19 cellular contexts compared by ENCODE assay signal in genomic region chr19:18948075-18948975, GRCh38. TPM values are rescaled to one million over a fixed set of nuclear protein-coding genes. Genes with fewer than 3 reads are reported as not detected.
A peak's percentile ranks its signal among the peaks of the same experiment; 100 is the strongest.
DNase-seq lines count a peak whose midpoint lies in the region; ATAC-seq, FAIRE-seq and TF ChIP-seq lines count a peak whose summit lies in the region.
"Had no signal": no experiment of that assay in that cellular context is flagged by ENCODE, and none has a peak within 500 bp of the region (broad histone marks: within the 10 kb centered on the region; RNA-seq: fewer than 3 reads in every experiment).

No MANE protein-coding gene starts in this region.

- no peaks in the 10 kb centered on the region for H3K9me3 Mint-ChIP-seq in type B pancreatic cell
- H3K9me3 Mint-ChIP-seq: CD4-positive, alpha-beta T cell had no signal

- H4K20me1 ChIP-seq in KMS-11 (ENCODE audit: insufficient read depth) = no peaks in the 10 kb centered on the region
- H4K20me1 ChIP-seq in H1 (replicated peaks in 1 of 2; ENCODE audit: control insufficient read depth in 1 of 2, insufficient read depth in 2 of 2, low read length in 2 of 2) = no peaks in the 10 kb centered on the region

- no peak overlapping the region for H3K56ac ChIP-seq in H1 (replicated peaks; ENCODE audit: insufficient read length, low read depth, low read length)

- BruUV-seq in Panc1 (replicated peaks; lab: Mats Ljungman, UMichigan) = no TSS peak

- H2BK120ac ChIP-seq in H1 (replicated peaks; ENCODE audit: low read depth, low read length) = no peak overlapping the region

- CTCF ChIA-PET in Panc1 (lab: Charles Lee) (no interaction called here), H1 (lab: Charles Lee; ENCODE audit: partially characterized antibody) (interaction anchor here (0.5 to 2.0 kb wide), 8 partner anchors 9 to 1811 kb away, joined by 3 to 11 read pairs (median 4); partner anchors contain the start of genes COPE and DDX49)

- H3K4me2 ChIP-seq in KMS-11 (peak overlapping the region; percentile 29; the same call in 1 of the 2 replicates), H1 (ENCODE audit: insufficient read depth in 1 of 2, low read depth in 2 of 2, low read length in 2 of 2) (no peak overlapping the region)
- H3K4me2 ChIP-seq: PC-9 had no signal

- H3K4me3 Mint-ChIP-seq in type B pancreatic cell = no peak overlapping the region
- H3K4me3 Mint-ChIP-seq: CD4-positive, alpha-beta T cell had no signal

- no peak for TF ChIP-seq EP300 in H1 (IDR thresholded peaks at IDR 0.05; ENCODE audit: borderline replicate concordance in 1 of 2, low read depth in 2 of 2, low read length in 2 of 2)

- H2AFZ ChIP-seq in KMS-11 (ENCODE audit: low read depth) = no peak overlapping the region
- H2AFZ ChIP-seq in H1 (ENCODE audit: low read length) = no peak overlapping the region
- H2AFZ ChIP-seq: PC-9 had no signal

- peak overlapping the region; percentile 27; the same call in 1 of the 2 replicates for H2BK12ac ChIP-seq in H1 (ENCODE audit: low read depth, low read length)

- no peak overlapping the region for H3K27ac ChIP-seq in KMS-11
- H3K27ac ChIP-seq in Panc1 (ENCODE audit: low read length) = no peak overlapping the region
- no peak overlapping the region for H3K27ac ChIP-seq in H1 (ENCODE audit: low read depth, low read length)
- no peak overlapping the region for H3K27ac ChIP-seq in coronary artery
- H3K27ac ChIP-seq: PC-9 had no signal

- H3K27me3 ChIP-seq in KMS-11 (ENCODE audit: insufficient read depth, low read depth) = no peaks in the 10 kb centered on the region
- H3K27me3 ChIP-seq in Panc1 (ENCODE audit: control insufficient read depth, insufficient read depth, low read length) = no peaks in the 10 kb centered on the region
- no peaks in the 10 kb centered on the region for H3K27me3 ChIP-seq in H1 (replicated peaks in 1 of 4; ENCODE audit: control insufficient read depth in 3 of 4, extremely low read depth in 1 of 4, insufficient read depth in 3 of 4, low read length in 3 of 4)

- no peak overlapping the region for H2BK5ac ChIP-seq in H1 (ENCODE audit: low read depth, low read length)

- H4K91ac ChIP-seq in H1 (replicated peaks; ENCODE audit: insufficient read length, low read length) = no peak overlapping the region

- no peak overlapping the region for H3K4me3 ChIP-seq in KMS-11 (IDR thresholded peaks at IDR 0.05; ENCODE audit: insufficient read depth, low read depth, low read length)
- no peak overlapping the region for H3K4me3 ChIP-seq in Panc1 (ENCODE audit: low read depth in 2 of 2, low read length in 2 of 2)
- H3K4me3 ChIP-seq in H1 (ENCODE audit: extremely low read depth in 1 of 4, insufficient read depth in 2 of 4, low read depth in 3 of 4, low read length in 4 of 4) = no peak overlapping the region
- no peak overlapping the region for H3K4me3 ChIP-seq in coronary artery
- H3K4me3 ChIP-seq: PC-9 had no signal

- H3K4me1 ChIP-seq in KMS-11 (ENCODE audit: low read depth, poor library complexity, severe bottlenecking) (peaks cover 40% of the 10 kb centered on the region), Panc1 (ENCODE audit: control insufficient read depth, insufficient read depth, low read length) (peaks cover 2% of the 10 kb centered on the region; the same call in 1 of the 2 replicates), H1 (replicated peaks in 1 of 4; ENCODE audit: control insufficient read depth in 3 of 4, insufficient read depth in 4 of 4, low read length in 3 of 4) (no peaks in the 10 kb centered on the region)

- no peak overlapping the region for H3K18ac ChIP-seq in H1 (ENCODE audit: extremely low read depth, low read length)

- POLR2A ChIA-PET in Panc1 (lab: Charles Lee) = no interaction called here
- POLR2A ChIA-PET in H1 (lab: Charles Lee; ENCODE audit: partially characterized antibody) = interaction anchor here (0.5 to 2.3 kb wide), 7 partner anchors 8 to 21 kb away, joined by 3 to 11 read pairs (median 5); no protein-coding TSS in a partner anchor

- no peak for TF ChIP-seq CTCF in KMS-11 (conservative IDR thresholded peaks at IDR 0.05; ENCODE audit: low read depth, low read length)
- TF ChIP-seq CTCF in Panc1 (IDR thresholded peaks at IDR 0.05) = no peak
- TF ChIP-seq CTCF in H1 (IDR thresholded peaks at IDR 0.05; ENCODE audit: control extremely low read depth in 1 of 3, insufficient read depth in 1 of 3, low read depth in 1 of 3, low read length in 3 of 3) = no peak
- no peak for TF ChIP-seq CTCF in type B pancreatic cell (conservative IDR thresholded peaks at IDR 0.05)
- TF ChIP-seq CTCF in coronary artery (IDR thresholded peaks at IDR 0.05) = no peak

- no peak for TF ChIP-seq RAD21 in H1 (IDR thresholded peaks at IDR 0.05 in 1 of 2, conservative IDR thresholded peaks at IDR 0.05 in 1 of 2; ENCODE audit: low read depth in 2 of 2, low read length in 2 of 2)

- 91% methylated on average over 15 of the region's 15 CpGs; no CpG with 5 or more reads in 1 of the 2 experiments for WGBS in H1 (ENCODE audit: extremely low coverage in 1 of 2, insufficient coverage in 1 of 2, insufficient read length in 1 of 2, insufficient replicate concordance in 2 of 2, low coverage in 1 of 2, low lambda C conversion rate in 2 of 2, missing lambda C conversion rate in 1 of 2), 2 experiments

- H4K8ac ChIP-seq in H1 (ENCODE audit: extremely low read depth, insufficient read depth, low read length) = no peak overlapping the region

- no peak overlapping the region for H2AK5ac ChIP-seq in H1 (ENCODE audit: low read depth, low read length)

- no peaks in the 10 kb centered on the region for H3K4me1 Mint-ChIP-seq in type B pancreatic cell (ENCODE audit: unreplicated experiment)

- H3K4ac ChIP-seq in H1 (replicated peaks; ENCODE audit: insufficient read length, low read depth, low read length) = no peak overlapping the region

- H3K36me3 Mint-ChIP-seq in type B pancreatic cell = no peaks in the 10 kb centered on the region

- DNase-seq in Panc1 (ENCODE audit: low read depth, low spot score) (no peak), H1 (ENCODE audit: low read depth in 1 of 2, low spot score in 2 of 2) (no peak), occipital lobe (lab: John Stamatoyannopoulos, UW) (peak; percentile 42), type B pancreatic cell (ENCODE audit: extremely low spot score, unreplicated experiment) (no peak), coronary artery (ENCODE audit: low spot score) (no peak)
- DNase-seq: AML-193; CD4-positive, alpha-beta T cell; DMS53; NCI-H1105 treated with DMSO at 0.1 percent for 48 hours; NCI-H187; NCI-H345; NCI-H526 treated with DMSO at 0.1 percent for 48 hours; PC-9; SHP77 had no signal

- H3K23me2 ChIP-seq in H1 (ENCODE audit: low read depth, low read length) = no peaks in the 10 kb centered on the region

- H3K36me3 ChIP-seq in KMS-11 (ENCODE audit: insufficient read depth) (no peaks in the 10 kb centered on the region), Panc1 (ENCODE audit: control insufficient read depth, insufficient read depth, low read length) (no peaks in the 10 kb centered on the region), H1 (ENCODE audit: control insufficient read depth in 2 of 4, insufficient read depth in 4 of 4, low read length in 3 of 4) (0 out of 8 replicates have a peak, but pooled peaks cover 0 to 5% (median 0%) of the 10 kb centered on the region in 4 experiments)

- ATAC-seq in Panc1 = 0 out of 2 replicates have a peak, but pooled peaks have one; percentile 24
- no peak for ATAC-seq in GM21723 (IDR thresholded peaks at IDR 0.05; ENCODE audit: unreplicated experiment)
- ATAC-seq in HG03097 (IDR thresholded peaks at IDR 0.05; ENCODE audit: low FRiP score, unreplicated experiment) = no peak
- ATAC-seq: SK-N-SH treated with all-trans-retinoic acid at 6 μM for 48 hours had no signal

- no peak for TF ChIP-seq POLR2A in H1 (IDR thresholded peaks at IDR 0.05; ENCODE audit: control extremely low read depth in 1 of 2, low read depth in 2 of 2, low read length in 2 of 2)

- intact Hi-C loops in Panc1 (cut with micrococcal nuclease; ENCODE audit: unreplicated experiment) = no loop called here

- FAIRE-seq in H1 (lab: Jason Lieb, UNC) = no peak
- FAIRE-seq: H54 had no signal

- H3K23ac ChIP-seq in H1 (ENCODE audit: insufficient read length) = no peak overlapping the region

- no peak overlapping the region for H2BK20ac ChIP-seq in H1 (ENCODE audit: low read length)

- no peak overlapping the region for H2BK15ac ChIP-seq in H1 (ENCODE audit: low read length)

- H3K14ac ChIP-seq in H1 (ENCODE audit: insufficient read length) = no peak overlapping the region

- no peak overlapping the region for H3K27ac Mint-ChIP-seq in type B pancreatic cell
- H3K27ac Mint-ChIP-seq: CD4-positive, alpha-beta T cell had no signal

- H3K27me3 Mint-ChIP-seq in type B pancreatic cell = peaks cover 8% of the 10 kb centered on the region

- in situ Hi-C loops in Panc1 (cut with HindIII; ENCODE audit: low pct_unique_long_range_greater_than_20kb, low sequenced_read_pairs) = no loop called here

- no peak overlapping the region for H4K5ac ChIP-seq in H1 (ENCODE audit: insufficient read length, low read depth, low read length)

- H3K9me3 ChIP-seq in Panc1 (ENCODE audit: control insufficient read depth, insufficient read depth, low read depth, low read length) (no peaks in the 10 kb centered on the region), H1 (ENCODE audit: insufficient read depth in 2 of 2, low read depth in 1 of 2, low read length in 1 of 2) (no peaks in the 10 kb centered on the region)

- H3K9ac ChIP-seq in KMS-11 = no peak overlapping the region
- H3K9ac ChIP-seq in H1 (replicated peaks in 1 of 4; ENCODE audit: extremely low read depth in 1 of 4, low read depth in 3 of 4, low read length in 3 of 4) = no peak overlapping the region

- no peaks in the 10 kb centered on the region for H3K79me2 ChIP-seq in KMS-11 (ENCODE audit: insufficient read depth, low read depth)
- H3K79me2 ChIP-seq in H1 (ENCODE audit: control insufficient read depth in 1 of 2, insufficient read depth in 2 of 2, low read length in 2 of 2) = no peaks in the 10 kb centered on the region

- no peaks in the 10 kb centered on the region for H3K79me1 ChIP-seq in H1 (ENCODE audit: low read depth, low read length)

RNA-seq across cellular contexts. Expression of gene HOMER3, which starts 7.3 kb away (rescaled TPM):
- total RNA-seq in Panc1 (2021; ENCODE audit: unreplicated experiment) (58.9 TPM), occipital lobe (12.8 TPM), type B pancreatic cell (ENCODE audit: low replicate concordance) (20.8 and 38.6 TPM in 2 replicates)
- 61.8 TPM for polyA plus RNA-seq in Panc1 (2012; ENCODE audit: insufficient read length)
- total RNA-seq in H1 (2021; fragmentation: NEBNext Ultra II Directional; extraction: Animal tissue kit (Norgen Biotek cat#: 25700)) = 28.3 and 33.2 TPM in 2 replicates
- polyA plus RNA-seq in H1 (2011; rRNA removed) = 41.6 and 53.5 TPM in 2 replicates
- 64.3 TPM for polyA plus RNA-seq in H1 (2011; cell fraction: cytosol; rRNA removed)
- 96.7 TPM for polyA plus RNA-seq in H1 (2011; cell fraction: nucleus; rRNA removed)
- polyA plus RNA-seq in H1 (2012, experiment 1 of 2) = 26.7 to 59.8 TPM (median 48.4 TPM) in 4 replicates
- polyA plus RNA-seq in H1 (2012, experiment 2 of 2) = 31.8 TPM
- 29.3 TPM for polyA plus RNA-seq in H1 (2013, experiment 1 of 2)
- polyA plus RNA-seq in H1 (2013, experiment 2 of 2) = 28.1 TPM
- 22.4 and 25.3 TPM in 2 replicates for polyA minus RNA-seq in H1 (2011; rRNA and poly(A)+ RNA removed)
- 13.9 TPM for polyA minus RNA-seq in H1 (2011; cell fraction: cytosol; rRNA and poly(A)+ RNA removed)
- 33.3 TPM for polyA minus RNA-seq in H1 (2011; cell fraction: nucleus; rRNA and poly(A)+ RNA removed)

RNA-seq across cellular contexts. Expression of gene DDX49, which starts 28.8 kb away (rescaled TPM):
- total RNA-seq in Panc1 (2021; ENCODE audit: unreplicated experiment) (41.5 TPM), occipital lobe (45.7 TPM), type B pancreatic cell (ENCODE audit: low replicate concordance) (58.3 and 58.5 TPM in 2 replicates)
- polyA plus RNA-seq in Panc1 (2012; ENCODE audit: insufficient read length) = 52.2 TPM
- 41.3 and 52.3 TPM in 2 replicates for total RNA-seq in H1 (2021; fragmentation: NEBNext Ultra II Directional; extraction: Animal tissue kit (Norgen Biotek cat#: 25700))
- 46.5 and 61.0 TPM in 2 replicates for polyA plus RNA-seq in H1 (2011; rRNA removed)
- 46.6 TPM for polyA plus RNA-seq in H1 (2011; cell fraction: cytosol; rRNA removed)
- 69.7 TPM for polyA plus RNA-seq in H1 (2011; cell fraction: nucleus; rRNA removed)
- 29.5 to 43.0 TPM (median 38.5 TPM) in 4 replicates for polyA plus RNA-seq in H1 (2012, experiment 1 of 2)
- 53.4 TPM for polyA plus RNA-seq in H1 (2012, experiment 2 of 2)
- polyA plus RNA-seq in H1 (2013, experiment 1 of 2) = 18.1 TPM
- polyA plus RNA-seq in H1 (2013, experiment 2 of 2) = 16.8 TPM
- 34.0 and 34.1 TPM in 2 replicates for polyA minus RNA-seq in H1 (2011; rRNA and poly(A)+ RNA removed)
- polyA minus RNA-seq in H1 (2011; cell fraction: cytosol; rRNA and poly(A)+ RNA removed) = 37.3 TPM
- polyA minus RNA-seq in H1 (2011; cell fraction: nucleus; rRNA and poly(A)+ RNA removed) = 31.5 TPM

RNA-seq across cellular contexts. Expression of gene COPE, which starts 29.1 kb away (rescaled TPM):
- 177 TPM for total RNA-seq in Panc1 (2021; ENCODE audit: unreplicated experiment)
- 210 TPM for polyA plus RNA-seq in Panc1 (2012; ENCODE audit: insufficient read length)
- total RNA-seq in H1 (2021; fragmentation: NEBNext Ultra II Directional; extraction: Animal tissue kit (Norgen Biotek cat#: 25700)) = 178 and 190 TPM in 2 replicates
- polyA plus RNA-seq in H1 (2011; rRNA removed) = 356 and 420 TPM in 2 replicates
- polyA plus RNA-seq in H1 (2011; cell fraction: cytosol; rRNA removed) = 301 TPM
- 264 TPM for polyA plus RNA-seq in H1 (2011; cell fraction: nucleus; rRNA removed)
- polyA plus RNA-seq in H1 (2012, experiment 1 of 2) = 96.2 to 216 TPM (median 204 TPM) in 4 replicates
- 178 TPM for polyA plus RNA-seq in H1 (2012, experiment 2 of 2)
- polyA plus RNA-seq in H1 (2013, experiment 1 of 2) = 133 TPM
- 137 TPM for polyA plus RNA-seq in H1 (2013, experiment 2 of 2)
- 78.2 and 93.8 TPM in 2 replicates for polyA minus RNA-seq in H1 (2011; rRNA and poly(A)+ RNA removed)
- polyA minus RNA-seq in H1 (2011; cell fraction: cytosol; rRNA and poly(A)+ RNA removed) = 107 TPM
- polyA minus RNA-seq in H1 (2011; cell fraction: nucleus; rRNA and poly(A)+ RNA removed) = 82.4 TPM
- total RNA-seq in occipital lobe = 78.3 TPM
- 171 and 213 TPM in 2 replicates for total RNA-seq in type B pancreatic cell (ENCODE audit: low replicate concordance)

RNA-seq across cellular contexts. Expression of gene CERS1, which starts 52.4 kb away (rescaled TPM):
- 4.5 TPM for total RNA-seq in Panc1 (2021; ENCODE audit: unreplicated experiment)
- 8.8 TPM for polyA plus RNA-seq in Panc1 (2012; ENCODE audit: insufficient read length)
- total RNA-seq in H1 (2021; fragmentation: NEBNext Ultra II Directional; extraction: Animal tissue kit (Norgen Biotek cat#: 25700)) = 18.6 and 23.1 TPM in 2 replicates
- polyA plus RNA-seq in H1 (2011; rRNA removed) = 51.0 and 61.6 TPM in 2 replicates
- polyA plus RNA-seq in H1 (2011; cell fraction: cytosol; rRNA removed) = 34.1 TPM
- 63.5 TPM for polyA plus RNA-seq in H1 (2011; cell fraction: nucleus; rRNA removed)
- polyA plus RNA-seq in H1 (2012, experiment 1 of 2) = 19.7 to 33.8 TPM (median 29.0 TPM) in 4 replicates
- polyA plus RNA-seq in H1 (2012, experiment 2 of 2) = 27.3 TPM
- polyA plus RNA-seq in H1 (2013, experiment 1 of 2) = 24.6 TPM
- polyA plus RNA-seq in H1 (2013, experiment 2 of 2) = 27.4 TPM
- 35.8 and 44.0 TPM in 2 replicates for polyA minus RNA-seq in H1 (2011; rRNA and poly(A)+ RNA removed)
- 12.2 TPM for polyA minus RNA-seq in H1 (2011; cell fraction: cytosol; rRNA and poly(A)+ RNA removed)
- polyA minus RNA-seq in H1 (2011; cell fraction: nucleus; rRNA and poly(A)+ RNA removed) = 9.3 TPM
- total RNA-seq in occipital lobe = 23.4 TPM
- 6.4 and 14.8 TPM in 2 replicates for total RNA-seq in type B pancreatic cell (ENCODE audit: low replicate concordance)
- total RNA-seq: CD4-positive, alpha-beta T cell had no signal
